20 cellular contexts compared by ENCODE assay signal in the genomic region with DNA sequence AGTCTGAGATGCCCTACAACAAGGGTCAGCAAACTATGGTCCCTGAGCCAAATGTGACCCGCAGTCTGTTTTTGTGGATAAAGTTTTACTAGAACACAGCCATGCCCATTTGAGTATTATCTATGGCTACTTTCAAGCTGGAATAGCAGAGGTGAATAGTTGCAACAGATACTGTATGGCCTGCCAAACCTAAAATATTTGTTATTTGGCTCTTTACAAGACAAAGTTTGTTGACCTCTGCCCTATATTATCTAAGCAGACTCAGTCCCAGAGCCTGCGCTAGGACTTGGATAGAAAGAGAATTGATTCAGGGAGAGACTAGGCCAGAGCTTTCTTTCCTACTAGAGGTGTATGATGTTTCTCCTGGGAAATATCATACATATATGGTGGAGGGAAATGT.
"Had no signal": no experiment of that assay in that cellular context is flagged by ENCODE, and none has a peak within 500 bp of the region (broad histone marks: within the 10 kb centered on the region; RNA-seq: fewer than 3 reads in every experiment).

No MANE protein-coding gene starts in this region.

- H3K27ac ChIP-seq: esophagus muscularis mucosa, suprapubic skin, transverse colon, vagina had no signal

- DNase-seq: activated CD4-positive, alpha-beta T cell treated with anti-CD3 and anti-CD28 coated beads for 36 hours; activated CD4-positive, alpha-beta T cell treated with anti-CD3 and anti-CD28 coated beads, Interleukin-2, amount 50 U/mL, for 48 hours; activated CD8-positive, alpha-beta memory T cell treated with anti-CD3 and anti-CD28 coated beads, Interleukin-2, amount 10 ng/mL, durations not matched to agents 7 days and 5 days; activated naive CD4-positive, alpha-beta T cell; activated naive CD8-positive, alpha-beta T cell treated with anti-CD3 and anti-CD28 coated beads for 36 hours; cerebellar nuclear complex; effector CD8-positive, alpha-beta T cell; left colon; midbrain; nephron progenitor cell; occipital lobe; small intestine; stimulated activated CD4-positive, alpha-beta T cell treated with anti-CD3 and anti-CD28 coated beads, Interleukin-15, amount 100 ng/mL, for 24 hours; stimulated activated CD4-positive, alpha-beta T cell treated with anti-CD3 and anti-CD28 coated beads, Interleukin-2, amount 100 ng/mL, for 48 hours; transverse colon had no signal

- ATAC-seq: activated CD4-positive, alpha-beta T cell treated with anti-CD3 and anti-CD28 coated beads for 36 hours; activated CD8-positive, alpha-beta memory T cell treated with anti-CD3 and anti-CD28 coated beads, Interleukin-2, amount 10 ng/mL, durations not matched to agents 7 days and 5 days; activated T-helper 17 cell treated with anti-CD3 and anti-CD28 coated beads, Interleukin-2, amount 50 U/mL, for 72 hours; left colon had no signal

- H3K9me3 ChIP-seq: esophagus muscularis mucosa, suprapubic skin, transverse colon, vagina had no signal

- H3K36me3 ChIP-seq: esophagus muscularis mucosa, suprapubic skin, transverse colon, vagina had no signal

- H3K27me3 ChIP-seq: esophagus muscularis mucosa, suprapubic skin, transverse colon, vagina had no signal

- H3K4me1 ChIP-seq: esophagus muscularis mucosa, suprapubic skin, transverse colon, vagina had no signal

- H3K4me3 ChIP-seq: esophagus muscularis mucosa, lung, suprapubic skin, transverse colon, vagina had no signal
